Comparison of ENCODE assay signal across 9 cellular contexts in genomic region chr16:2671741-2672140, GRCh38. TPM values are rescaled to one million over a fixed set of nuclear protein-coding genes. Genes with fewer than 3 reads are reported as not detected.
DNase-seq lines count a peak whose midpoint lies in the region; ATAC-seq and TF ChIP-seq lines count a peak whose summit lies in the region.
"Had no signal": no experiment of that assay in that cellular context is flagged by ENCODE, and none has a peak within 500 bp of the region (broad histone marks: within the 10 kb centered on the region; RNA-seq: fewer than 3 reads in every experiment).

No MANE protein-coding gene starts in this region.

- H3K4me3 ChIP-seq in hepatocyte, result no peak overlapping the region
- peak overlapping the region in 3 of 4 donors; percentile 54 to 60 (median 57) for H3K4me3 ChIP-seq in stomach
- H3K4me3 ChIP-seq in testis, result no peak overlapping the region

- H3K27me3 ChIP-seq in hepatocyte (no peaks in the 10 kb centered on the region), stomach (no peaks in the 10 kb centered on the region), testis (no peaks in the 10 kb centered on the region)
- H3K27me3 ChIP-seq: upper lobe of left lung had no signal

- 96% methylated on average over 13 of the region's 13 CpGs for WGBS in hepatocyte (ENCODE audit: low lambda C conversion rate, missing lambda C conversion rate)
- 74 to 86% (median 83%) methylated on average over 13 of the region's 13 CpGs for WGBS in stomach, 5 donors
- WGBS in testis, 2 donors, result 69 to 81% methylated on average over 13 of the region's 13 CpGs

- no peak for DNase-seq in activated naive CD4-positive, alpha-beta T cell treated with anti-CD3 and anti-CD28 coated beads for 36 hours
- DNase-seq in activated naive CD4-positive, alpha-beta T cell treated with Interleukin-2 at 50 U/mL for 16 hours, result no peak
- no peak for DNase-seq in activated CD8-positive, alpha-beta T cell treated with anti-CD3 and anti-CD28 coated beads, Interleukin-2, amount 10 ng/mL, durations not matched to agents 7 days and 5 days
- no peak for DNase-seq in hepatocyte (ENCODE audit: low spot score)
- DNase-seq in stomach, result no peak
- no peak for DNase-seq in iPS-NIHi11 (ENCODE audit: low spot score)
- no peak for DNase-seq in testis
- no peak for DNase-seq in left colon
- DNase-seq: upper lobe of left lung had no signal

- H3K9me2 ChIP-seq in hepatocyte (replicated peaks; ENCODE audit: insufficient read depth), result no peaks in the 10 kb centered on the region

- H2AFZ ChIP-seq in hepatocyte, result no peak overlapping the region

- no peaks in the 10 kb centered on the region for H3K36me3 ChIP-seq in hepatocyte (replicated peaks; ENCODE audit: insufficient read depth, low read depth)
- H3K36me3 ChIP-seq in stomach, result peaks cover 6 to 33% (median 30%) of the 10 kb centered on the region in 4 donors
- H3K36me3 ChIP-seq in testis (ENCODE audit: low read depth, missing control alignments), result no peaks in the 10 kb centered on the region

- intact Hi-C loops in activated naive CD4-positive, alpha-beta T cell treated with anti-CD3 and anti-CD28 coated beads for 36 hours (cut with micrococcal nuclease), result loop anchor here (5.0 kb wide), 2 partner anchors 81 to 159 kb away; partner anchors contain the start of genes ATP6V0C and SRRM2
- intact Hi-C loops in stomach (cut with DNase I; ENCODE audit: low total_unique reads) (no loop called here), testis (cut with DNase I; ENCODE audit: low total_unique reads) (no loop called here), left colon (cut with DNase I, micrococcal nuclease) (no loop called here)

- no peak overlapping the region for H3K27ac Mint-ChIP-seq in activated naive CD4-positive, alpha-beta T cell treated with anti-CD3 and anti-CD28 coated beads for 36 hours
- no peak overlapping the region for H3K27ac Mint-ChIP-seq in activated CD8-positive, alpha-beta T cell treated with anti-CD3 and anti-CD28 coated beads, Interleukin-2, amount 10 ng/mL, durations not matched to agents 7 days and 5 days

- H3K4me3 Mint-ChIP-seq in activated naive CD4-positive, alpha-beta T cell treated with anti-CD3 and anti-CD28 coated beads for 36 hours, result peak overlapping the region; percentile 67
- H3K4me3 Mint-ChIP-seq in activated CD8-positive, alpha-beta T cell treated with anti-CD3 and anti-CD28 coated beads, Interleukin-2, amount 10 ng/mL, durations not matched to agents 7 days and 5 days, result peak overlapping the region; percentile 73

- no peaks in the 10 kb centered on the region for H3K27me3 Mint-ChIP-seq in activated naive CD4-positive, alpha-beta T cell treated with anti-CD3 and anti-CD28 coated beads for 36 hours (ENCODE audit: low read depth)
- no peaks in the 10 kb centered on the region for H3K27me3 Mint-ChIP-seq in activated CD8-positive, alpha-beta T cell treated with anti-CD3 and anti-CD28 coated beads, Interleukin-2, amount 10 ng/mL, durations not matched to agents 7 days and 5 days (ENCODE audit: low read depth)

- TF ChIP-seq CTCF in hepatocyte (IDR thresholded peaks at IDR 0.05; ENCODE audit: poor library complexity) (no peak), stomach (IDR thresholded peaks at IDR 0.05) (no peak), testis (IDR thresholded peaks at IDR 0.05) (no peak)

- no peaks in the 10 kb centered on the region for H3K9me3 ChIP-seq in hepatocyte (ENCODE audit: low read depth)
- no peaks in the 10 kb centered on the region for H3K9me3 ChIP-seq in stomach
- no peaks in the 10 kb centered on the region for H3K9me3 ChIP-seq in testis
- H3K9me3 ChIP-seq: upper lobe of left lung had no signal

- POLR2A ChIA-PET in activated CD8-positive, alpha-beta T cell treated with anti-CD3 and anti-CD28 coated beads, Interleukin-2, amount 10 ng/mL, durations not matched to agents 7 days and 5 days (lab: Charles Lee), result no interaction called here

- TF ChIP-seq POLR2A in stomach (IDR thresholded peaks at IDR 0.05) (no peak), testis (IDR thresholded peaks at IDR 0.05) (no peak)

- H3K79me2 ChIP-seq in hepatocyte, result peaks cover 19% of the 10 kb centered on the region

- H3K9me3 Mint-ChIP-seq in activated naive CD4-positive, alpha-beta T cell treated with anti-CD3 and anti-CD28 coated beads for 36 hours, result no peaks in the 10 kb centered on the region
- H3K9me3 Mint-ChIP-seq in activated CD8-positive, alpha-beta T cell treated with anti-CD3 and anti-CD28 coated beads, Interleukin-2, amount 10 ng/mL, durations not matched to agents 7 days and 5 days (ENCODE audit: insufficient read depth), result no peaks in the 10 kb centered on the region

- CTCF ChIA-PET in activated naive CD4-positive, alpha-beta T cell treated with anti-CD3 and anti-CD28 coated beads for 36 hours (lab: Charles Lee), result interaction anchor here (1.9 kb wide), 1 partner anchor 10 kb away, joined by 6 read pairs; no protein-coding TSS in a partner anchor
- CTCF ChIA-PET in activated CD8-positive, alpha-beta T cell treated with anti-CD3 and anti-CD28 coated beads, Interleukin-2, amount 10 ng/mL, durations not matched to agents 7 days and 5 days (lab: Charles Lee), result no interaction called here

- H3K4me1 ChIP-seq in hepatocyte (ENCODE audit: insufficient read depth), result peaks cover 8% of the 10 kb centered on the region
- H3K4me1 ChIP-seq in stomach, result peaks cover 18 to 40% (median 36%) of the 10 kb centered on the region in 4 donors
- peaks cover 13% of the 10 kb centered on the region for H3K4me1 ChIP-seq in testis

- peak overlapping the region; percentile 84 for H3K4me2 ChIP-seq in hepatocyte

- peaks cover 12% of the 10 kb centered on the region for H3K36me3 Mint-ChIP-seq in activated naive CD4-positive, alpha-beta T cell treated with anti-CD3 and anti-CD28 coated beads for 36 hours (ENCODE audit: low read depth)
- H3K36me3 Mint-ChIP-seq in activated CD8-positive, alpha-beta T cell treated with anti-CD3 and anti-CD28 coated beads, Interleukin-2, amount 10 ng/mL, durations not matched to agents 7 days and 5 days (ENCODE audit: low read depth), result peaks cover 35% of the 10 kb centered on the region

- TF ChIP-seq EP300 in stomach (IDR thresholded peaks at IDR 0.05), result no peak

- H3K27ac ChIP-seq in hepatocyte (no peak overlapping the region), stomach (peak overlapping the region in 2 of 5 donors; percentile 87 to 92), testis (no peak overlapping the region)

- no peak for ATAC-seq in activated CD8-positive, alpha-beta T cell treated with anti-CD3 and anti-CD28 coated beads, Interleukin-2, amount 10 ng/mL, durations not matched to agents 7 days and 5 days
- ATAC-seq in left colon, result no peak

- peaks cover 36% of the 10 kb centered on the region for H3K4me1 Mint-ChIP-seq in activated naive CD4-positive, alpha-beta T cell treated with anti-CD3 and anti-CD28 coated beads for 36 hours (ENCODE audit: low read depth)
- H3K4me1 Mint-ChIP-seq in activated CD8-positive, alpha-beta T cell treated with anti-CD3 and anti-CD28 coated beads, Interleukin-2, amount 10 ng/mL, durations not matched to agents 7 days and 5 days (ENCODE audit: low read depth), result peaks cover 42% of the 10 kb centered on the region

- no peaks in the 10 kb centered on the region for H4K20me1 ChIP-seq in hepatocyte (ENCODE audit: insufficient read depth, poor library complexity, severe bottlenecking)

RNA-seq across cellular contexts. Expression of gene KCTD5, which starts 10.6 kb away (rescaled TPM):
- total RNA-seq in activated naive CD4-positive, alpha-beta T cell treated with anti-CD3 and anti-CD28 coated beads for 36 hours, result 10 to 100 TPM; 21.8 to 24.1 TPM
- 10 to 100 TPM; 33.2 to 35.9 TPM for total RNA-seq in activated CD8-positive, alpha-beta T cell treated with anti-CD3 and anti-CD28 coated beads, Interleukin-2, amount 10 ng/mL, durations not matched to agents 7 days and 5 days
- 22.7 and 31.5 TPM in 2 replicates for total RNA-seq in hepatocyte
- 24.5 and 32.2 TPM in 2 replicates for polyA plus RNA-seq in hepatocyte
- total RNA-seq in stomach, result 10 to 100 TPM in 4 of 5 donors, under 1 TPM in 1; 0.89 to 45.6 (median 27.2) TPM
- 10 to 100 TPM; 14.4 to 28.6 (median 14.7) TPM for polyA plus RNA-seq in stomach
- total RNA-seq in testis, result 10 to 100 TPM; 63.9 to 72.2 TPM
- 33.3 TPM for polyA plus RNA-seq in testis (ENCODE audit: insufficient read depth, low read depth, low replicate concordance)
- total RNA-seq in left colon, result 10 to 100 TPM; 49.3 to 79.6 TPM

RNA-seq across cellular contexts. Expression of gene PRSS27, which starts 48.3 kb away (rescaled TPM):
- total RNA-seq in activated naive CD4-positive, alpha-beta T cell treated with anti-CD3 and anti-CD28 coated beads for 36 hours, result 1 to 10 TPM; 1.7 to 2.4 TPM
- total RNA-seq in activated CD8-positive, alpha-beta T cell treated with anti-CD3 and anti-CD28 coated beads, Interleukin-2, amount 10 ng/mL, durations not matched to agents 7 days and 5 days, result 1 to 10 TPM in 1 of 2 experiments, under 1 TPM in 1; 0.70 to 1.0 TPM
- total RNA-seq in hepatocyte (1.4 and 4.3 TPM in 2 replicates), stomach (under 1 TPM in 1 of 5 donors, not detected in 4; 0.55 TPM), testis (1 to 10 TPM; 6.4 to 6.7 TPM), left colon (under 1 TPM; 0.34 to 0.76 TPM)
- polyA plus RNA-seq in hepatocyte (1.4 and 4.8 TPM in 2 replicates), stomach (10 to 100 TPM in 1 of 3 donors, under 1 TPM in 2; 0.50 to 74.4 (median 0.76) TPM), testis (ENCODE audit: insufficient read depth, low read depth, low replicate concordance) (4.3 TPM)

Comparison
In these comparisons a context has a peak if more than half of its experiments do, and no peak if none do; other contexts are left out.
1. H3K4me3 ChIP-seq: peak in stomach (3 of 4); none in hepatocyte (single experiment) and testis (0 of 2).